In the genomic region with DNA sequence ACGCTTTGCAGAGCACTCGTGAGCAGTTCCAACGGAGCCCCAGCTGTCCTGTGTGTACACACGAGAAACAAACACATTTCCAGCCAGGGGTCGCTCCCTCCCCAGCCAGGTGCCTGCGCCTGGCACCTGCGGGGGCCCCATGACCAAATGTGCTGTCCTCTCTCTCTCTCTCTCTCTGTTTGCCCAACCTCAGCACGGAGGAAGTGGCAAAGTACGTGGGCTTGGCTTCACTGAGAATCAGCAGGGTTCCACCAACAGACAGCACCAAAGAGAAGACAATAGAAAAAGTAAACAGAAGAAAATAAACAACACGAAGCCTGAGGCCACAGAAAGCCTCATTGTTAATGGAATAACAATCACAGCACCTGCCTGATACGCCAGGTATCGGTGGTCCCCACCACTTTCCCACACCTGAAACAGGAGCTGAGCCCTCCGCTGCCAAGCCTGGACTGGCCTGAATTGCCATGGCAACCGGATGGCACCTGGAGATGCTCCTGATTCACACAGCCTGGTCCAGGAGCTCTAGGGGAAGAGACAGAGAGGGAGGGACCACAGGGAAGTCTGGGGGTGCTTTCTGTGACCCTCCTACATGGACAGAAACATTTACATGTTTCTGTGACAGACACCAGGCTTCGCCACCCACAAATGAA, we compare ENCODE assay signal across 1 cellular context.
TF ChIP-seq lines count a peak whose summit lies in the region.

No MANE protein-coding gene starts in this region.

TF ChIP-seq in HepG2, 621 proteins besides CTCF, POLR2A, EP300 and RAD21 (continued from another document):
- TF ChIP-seq SOX13 (IDR thresholded peaks at IDR 0.05) (no peak), SOX13 (CRISPR knock-in tag; conservative IDR thresholded peaks at IDR 0.05 in 1 of 2, IDR thresholded peaks at IDR 0.05 in 1 of 2) (peak in 1 of 2 experiments; percentile 61; a peak in 1 of 4 replicates), ZFYVE20 (CRISPR knock-in tag; IDR thresholded peaks at IDR 0.05; ENCODE audit: borderline replicate concordance, low read depth) (no peak), ZNF678 (CRISPR knock-in tag; IDR thresholded peaks at IDR 0.05) (no peak), ZNF713 (CRISPR knock-in tag; IDR thresholded peaks at IDR 0.05) (no peak), HNRNPL (IDR thresholded peaks at IDR 0.05; ENCODE audit: low read depth, low read length) (no peak), SUZ12 (IDR thresholded peaks at IDR 0.05; ENCODE audit: low read depth, low read length) (no peak), RXRB (CRISPR knock-in tag; IDR thresholded peaks at IDR 0.05; ENCODE audit: borderline replicate concordance) (no peak), SOX5 (CRISPR knock-in tag; IDR thresholded peaks at IDR 0.05; ENCODE audit: borderline replicate concordance) (peak; percentile 63; the same call in 1 of the 2 replicates), POLR2G (IDR thresholded peaks at IDR 0.05; ENCODE audit: low read depth, low read length) (no peak), SRSF9 (IDR thresholded peaks at IDR 0.05; ENCODE audit: borderline replicate concordance, insufficient read depth, low read depth, low read length, poor library complexity, severe bottlenecking) (no peak), ZFP41 (CRISPR knock-in tag; IDR thresholded peaks at IDR 0.05; ENCODE audit: borderline replicate concordance) (no peak), ZFP62 (CRISPR knock-in tag; IDR thresholded peaks at IDR 0.05) (no peak), ZNF441 (CRISPR knock-in tag; IDR thresholded peaks at IDR 0.05; ENCODE audit: borderline replicate concordance) (no peak), FOXA1 (IDR thresholded peaks at IDR 0.05) (no peak), FOXA1 (CRISPR knock-in tag; IDR thresholded peaks at IDR 0.05) (0 out of 2 replicates have a peak, but pooled peaks have one; percentile 10), HNRNPUL1 (IDR thresholded peaks at IDR 0.05; ENCODE audit: low read depth, low read length) (no peak), JDP2 (CRISPR knock-in tag; IDR thresholded peaks at IDR 0.05; ENCODE audit: borderline replicate concordance) (no peak), NFKBIZ (CRISPR knock-in tag; IDR thresholded peaks at IDR 0.05) (no peak), HCFC1 (IDR thresholded peaks at IDR 0.05; ENCODE audit: low read depth, low read length) (no peak), ZNF562 (CRISPR knock-in tag; IDR thresholded peaks at IDR 0.05; ENCODE audit: borderline replicate concordance) (no peak), SP140L (CRISPR knock-in tag; IDR thresholded peaks at IDR 0.05; ENCODE audit: borderline replicate concordance) (no peak), ZNF619 (CRISPR knock-in tag; IDR thresholded peaks at IDR 0.05) (no peak), ZNF781 (CRISPR knock-in tag; IDR thresholded peaks at IDR 0.05; ENCODE audit: borderline replicate concordance, not compliant biosample characterization) (no peak), FLYWCH1 (CRISPR knock-in tag; IDR thresholded peaks at IDR 0.05) (no peak), CBX5 (CRISPR knock-in tag; IDR thresholded peaks at IDR 0.05; ENCODE audit: borderline replicate concordance) (no peak), SALL2 (CRISPR knock-in tag; IDR thresholded peaks at IDR 0.05) (no peak), BRCA1 (CRISPR knock-in tag; IDR thresholded peaks at IDR 0.05) (no peak)
- TF ChIP-seq, protein P1, sequence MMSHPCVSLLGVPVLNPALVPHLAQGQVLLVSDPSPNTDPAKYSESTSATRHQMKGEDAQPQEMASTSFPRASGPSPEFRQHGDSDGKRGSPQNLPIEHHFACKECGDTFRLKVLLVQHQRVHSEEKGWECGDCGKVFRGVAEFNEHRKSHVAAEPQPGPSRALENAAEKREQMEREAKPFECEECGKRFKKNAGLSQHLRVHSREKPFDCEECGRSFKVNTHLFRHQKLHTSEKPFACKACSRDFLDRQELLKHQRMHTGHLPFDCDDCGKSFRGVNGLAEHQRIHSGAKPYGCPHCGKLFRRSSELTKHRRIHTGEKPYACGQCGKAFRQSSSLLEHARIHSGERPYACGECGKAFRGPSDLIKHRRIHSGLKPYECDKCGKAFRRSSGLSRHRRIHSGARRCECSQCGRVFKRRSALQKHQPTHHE (CRISPR knock-in tag; IDR thresholded peaks at IDR 0.05; ENCODE audit: borderline replicate concordance), result no peak
- TF ChIP-seq, protein P2, sequence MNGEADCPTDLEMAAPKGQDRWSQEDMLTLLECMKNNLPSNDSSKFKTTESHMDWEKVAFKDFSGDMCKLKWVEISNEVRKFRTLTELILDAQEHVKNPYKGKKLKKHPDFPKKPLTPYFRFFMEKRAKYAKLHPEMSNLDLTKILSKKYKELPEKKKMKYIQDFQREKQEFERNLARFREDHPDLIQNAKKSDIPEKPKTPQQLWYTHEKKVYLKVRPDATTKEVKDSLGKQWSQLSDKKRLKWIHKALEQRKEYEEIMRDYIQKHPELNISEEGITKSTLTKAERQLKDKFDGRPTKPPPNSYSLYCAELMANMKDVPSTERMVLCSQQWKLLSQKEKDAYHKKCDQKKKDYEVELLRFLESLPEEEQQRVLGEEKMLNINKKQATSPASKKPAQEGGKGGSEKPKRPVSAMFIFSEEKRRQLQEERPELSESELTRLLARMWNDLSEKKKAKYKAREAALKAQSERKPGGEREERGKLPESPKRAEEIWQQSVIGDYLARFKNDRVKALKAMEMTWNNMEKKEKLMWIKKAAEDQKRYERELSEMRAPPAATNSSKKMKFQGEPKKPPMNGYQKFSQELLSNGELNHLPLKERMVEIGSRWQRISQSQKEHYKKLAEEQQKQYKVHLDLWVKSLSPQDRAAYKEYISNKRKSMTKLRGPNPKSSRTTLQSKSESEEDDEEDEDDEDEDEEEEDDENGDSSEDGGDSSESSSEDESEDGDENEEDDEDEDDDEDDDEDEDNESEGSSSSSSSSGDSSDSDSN (CRISPR knock-in tag; IDR thresholded peaks at IDR 0.05), result no peak
- TF ChIP-seq, protein P3, sequence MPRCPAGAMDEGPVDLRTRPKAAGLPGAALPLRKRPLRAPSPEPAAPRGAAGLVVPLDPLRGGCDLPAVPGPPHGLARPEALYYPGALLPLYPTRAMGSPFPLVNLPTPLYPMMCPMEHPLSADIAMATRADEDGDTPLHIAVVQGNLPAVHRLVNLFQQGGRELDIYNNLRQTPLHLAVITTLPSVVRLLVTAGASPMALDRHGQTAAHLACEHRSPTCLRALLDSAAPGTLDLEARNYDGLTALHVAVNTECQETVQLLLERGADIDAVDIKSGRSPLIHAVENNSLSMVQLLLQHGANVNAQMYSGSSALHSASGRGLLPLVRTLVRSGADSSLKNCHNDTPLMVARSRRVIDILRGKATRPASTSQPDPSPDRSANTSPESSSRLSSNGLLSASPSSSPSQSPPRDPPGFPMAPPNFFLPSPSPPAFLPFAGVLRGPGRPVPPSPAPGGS (CRISPR knock-in tag; IDR thresholded peaks at IDR 0.05), result no peak
- TF ChIP-seq, protein P4, sequence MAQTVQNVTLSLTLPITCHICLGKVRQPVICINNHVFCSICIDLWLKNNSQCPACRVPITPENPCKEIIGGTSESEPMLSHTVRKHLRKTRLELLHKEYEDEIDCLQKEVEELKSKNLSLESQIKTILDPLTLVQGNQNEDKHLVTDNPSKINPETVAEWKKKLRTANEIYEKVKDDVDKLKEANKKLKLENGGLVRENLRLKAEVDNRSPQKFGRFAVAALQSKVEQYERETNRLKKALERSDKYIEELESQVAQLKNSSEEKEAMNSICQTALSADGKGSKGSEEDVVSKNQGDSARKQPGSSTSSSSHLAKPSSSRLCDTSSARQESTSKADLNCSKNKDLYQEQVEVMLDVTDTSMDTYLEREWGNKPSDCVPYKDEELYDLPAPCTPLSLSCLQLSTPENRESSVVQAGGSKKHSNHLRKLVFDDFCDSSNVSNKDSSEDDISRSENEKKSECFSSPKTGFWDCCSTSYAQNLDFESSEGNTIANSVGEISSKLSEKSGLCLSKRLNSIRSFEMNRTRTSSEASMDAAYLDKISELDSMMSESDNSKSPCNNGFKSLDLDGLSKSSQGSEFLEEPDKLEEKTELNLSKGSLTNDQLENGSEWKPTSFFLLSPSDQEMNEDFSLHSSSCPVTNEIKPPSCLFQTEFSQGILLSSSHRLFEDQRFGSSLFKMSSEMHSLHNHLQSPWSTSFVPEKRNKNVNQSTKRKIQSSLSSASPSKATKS (CRISPR knock-in tag; IDR thresholded peaks at IDR 0.05), result no peak
- TF ChIP-seq, protein P5, sequence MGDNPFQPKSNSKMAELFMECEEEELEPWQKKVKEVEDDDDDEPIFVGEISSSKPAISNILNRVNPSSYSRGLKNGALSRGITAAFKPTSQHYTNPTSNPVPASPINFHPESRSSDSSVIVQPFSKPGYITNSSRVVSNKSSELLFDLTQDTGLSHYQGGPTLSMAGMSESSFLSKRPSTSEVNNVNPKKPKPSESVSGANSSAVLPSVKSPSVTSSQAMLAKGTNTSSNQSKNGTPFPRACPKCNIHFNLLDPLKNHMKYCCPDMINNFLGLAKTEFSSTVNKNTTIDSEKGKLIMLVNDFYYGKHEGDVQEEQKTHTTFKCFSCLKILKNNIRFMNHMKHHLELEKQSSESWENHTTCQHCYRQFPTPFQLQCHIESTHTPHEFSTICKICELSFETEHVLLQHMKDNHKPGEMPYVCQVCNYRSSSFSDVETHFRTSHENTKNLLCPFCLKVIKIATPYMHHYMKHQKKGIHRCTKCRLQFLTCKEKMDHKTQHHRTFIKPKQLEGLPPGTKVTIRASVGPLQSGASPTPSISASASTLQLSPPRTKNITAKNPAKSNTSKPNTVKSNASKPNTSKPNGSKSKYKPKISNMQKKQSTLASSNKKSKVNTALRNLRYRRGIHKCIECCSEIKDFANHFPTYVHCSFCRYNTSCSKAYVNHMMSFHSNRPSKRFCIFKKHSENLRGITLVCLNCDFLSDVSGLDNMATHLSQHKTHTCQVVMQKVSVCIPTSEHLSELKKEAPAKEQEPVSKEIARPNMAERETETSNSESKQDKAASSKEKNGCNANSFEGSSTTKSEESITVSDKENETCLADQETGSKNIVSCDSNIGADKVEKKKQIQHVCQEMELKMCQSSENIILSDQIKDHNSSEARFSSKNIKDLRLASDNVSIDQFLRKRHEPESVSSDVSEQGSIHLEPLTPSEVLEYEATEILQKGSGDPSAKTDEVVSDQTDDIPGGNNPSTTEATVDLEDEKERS (CRISPR knock-in tag; IDR thresholded peaks at IDR 0.05), result no peak
